Comparison of ENCODE assay signal across 8 cellular contexts in genomic region chr21:25421327-25422028, GRCh38.
A peak's percentile ranks its signal among the peaks of the same experiment; 100 is the strongest.
DNase-seq lines count a peak whose midpoint lies in the region; ATAC-seq and TF ChIP-seq lines count a peak whose summit lies in the region.

No MANE protein-coding gene starts in this region.

- H3K9me3 ChIP-seq in AG04450 (ENCODE audit: control insufficient read depth, insufficient read depth, low read length): no peaks in the 10 kb centered on the region
- no peaks in the 10 kb centered on the region for H3K9me3 ChIP-seq in endodermal cell (ENCODE audit: control insufficient read depth, low read length)
- no peaks in the 10 kb centered on the region for H3K9me3 ChIP-seq in spleen

- no peaks in the 10 kb centered on the region for H3K27me3 ChIP-seq in AG04450 (ENCODE audit: control insufficient read depth, insufficient read depth, low read length)
- H3K27me3 ChIP-seq in endodermal cell (ENCODE audit: control insufficient read depth, insufficient read depth, low read length, poor library complexity, severe bottlenecking): no peaks in the 10 kb centered on the region
- no peaks in the 10 kb centered on the region for H3K27me3 ChIP-seq in spleen (replicated peaks in 1 of 7)

- TF ChIP-seq CTCF in AG04450 (IDR thresholded peaks at IDR 0.05; ENCODE audit: low read depth, low read length) (peak; percentile 66), endodermal cell (conservative IDR thresholded peaks at IDR 0.05) (peak; percentile 88), spleen (IDR thresholded peaks at IDR 0.05 in 8 of 11, conservative IDR thresholded peaks at IDR 0.05 in 3 of 11) (peak in 10 of 11 experiments; percentile 30 to 76 (median 56))

- CTCF ChIA-PET in AG04450 (lab: Charles Lee): interaction anchor here (0.8 to 1.8 kb wide), 2 partner anchors 19 to 187 kb away, joined by 3 to 4 read pairs; no protein-coding TSS in a partner anchor

- ATAC-seq in GM18502 (IDR thresholded peaks at IDR 0.05; ENCODE audit: poor library complexity, unreplicated experiment) (peak; percentile 68), HG02840 (IDR thresholded peaks at IDR 0.05; ENCODE audit: low FRiP score, unreplicated experiment) (peak; percentile 69)

- H3K4me3 ChIP-seq in AG04450 (ENCODE audit: low read depth, low read length) (no peak overlapping the region), endodermal cell (ENCODE audit: low read length) (peak overlapping the region; percentile 32), spleen (peak overlapping the region in 1 of 8 donors; percentile 27)

- no peak overlapping the region for H3K9ac ChIP-seq in endodermal cell (ENCODE audit: extremely low read depth, low read length, poor library complexity, severe bottlenecking)

- POLR2A ChIA-PET in AG04450 (lab: Yijun Ruan, JAX): no interaction called here

- H3K4me1 ChIP-seq in endodermal cell (ENCODE audit: control insufficient read depth, insufficient read depth, low read length) (no peaks in the 10 kb centered on the region), spleen (peaks cover 13 to 49% (median 30%) of the 10 kb centered on the region in 6 donors)

- WGBS in endodermal cell (ENCODE audit: insufficient coverage in 1 of 2, insufficient read length in 1 of 2), 2 experiments: 44 to 52% methylated on average over 4 to 6 of the region's 6 CpGs
- 7 to 15% (median 12%) methylated on average over 6 of the region's 6 CpGs for WGBS in spleen, 5 donors

- TF ChIP-seq POLR2A in spleen (IDR thresholded peaks at IDR 0.05): no peak

- H3K36me3 Mint-ChIP-seq in endodermal cell (ENCODE audit: low read depth): no peaks in the 10 kb centered on the region

- no peak overlapping the region for H3K27ac Mint-ChIP-seq in endodermal cell

- peaks cover 10% of the 10 kb centered on the region for H3K4me1 Mint-ChIP-seq in endodermal cell

- no peaks in the 10 kb centered on the region for H3K36me3 ChIP-seq in endodermal cell (ENCODE audit: control insufficient read depth, insufficient read depth, low read length)
- no peaks in the 10 kb centered on the region for H3K36me3 ChIP-seq in spleen

- no peaks in the 10 kb centered on the region for H3K9me3 Mint-ChIP-seq in endodermal cell

- DNase-seq in AG04450 (ENCODE audit: low read depth, low spot score) (peak; percentile 21), NCI-H1694 (lab: John Stamatoyannopoulos, UW) (peak; percentile 68), endodermal cell (peak; percentile 71), spleen (no peak), GOT3 (lab: John Stamatoyannopoulos, UW) (no peak)
- DNase-seq in activated CD4-positive, alpha-beta T cell treated with anti-CD3 and anti-CD28 coated beads for 24 hours (ENCODE audit: low read depth in 2 of 2): peak; percentile 35 to 41

- no peak overlapping the region for H3K27ac ChIP-seq in AG04450 (ENCODE audit: low read depth, low read length)
- no peak overlapping the region for H3K27ac ChIP-seq in endodermal cell (ENCODE audit: low read depth, low read length)
- H3K27ac ChIP-seq in spleen: peak overlapping the region; percentile 30 to 82 (median 62)

- H3K27me3 Mint-ChIP-seq in endodermal cell (ENCODE audit: insufficient read depth): peaks cover 7% of the 10 kb centered on the region

- intact Hi-C loops in spleen (cut with DNase I; ENCODE audit: low total_unique reads): loop anchor here (10.0 kb wide), 1 partner anchor 283 kb away; no protein-coding TSS in a partner anchor

- H3K4me3 Mint-ChIP-seq in endodermal cell: no peak overlapping the region

Comparison
In these comparisons a context has a peak if more than half of its experiments do, and no peak if none do; other contexts are left out.
1. DNase-seq: peak in AG04450 (single experiment), NCI-H1694 (single experiment), activated CD4-positive, alpha-beta T cell treated with anti-CD3 and anti-CD28 coated beads for 24 hours (2 of 2) and endodermal cell (single experiment); none in spleen (single experiment) and GOT3 (single experiment).
2. H3K27ac ChIP-seq: peak in spleen (8 of 8); none in AG04450 (single experiment) and endodermal cell (single experiment).
3. Peak in every context shown above with its lines, with median percentiles within 50 percentile points of each other: CTCF ChIP-seq.